ENCODE assay signal across 8 cellular contexts in genomic region chr19:10928563-10929401, GRCh38. TPM values are rescaled to one million over a fixed set of nuclear protein-coding genes. Genes with fewer than 3 reads are reported as not detected.
DNase-seq lines count a peak whose midpoint lies in the region; ATAC-seq and TF ChIP-seq lines count a peak whose summit lies in the region.

TSS of gene TIMM29 (plus strand) at chr19:10928811. CDS start at chr19:10928823, 12 bp downstream.
TSS of gene YIPF2 (minus strand) at chr19:10928639. CDS start at chr19:10928410, 229 bp downstream.

- H3K36me3 ChIP-seq in PC-9 (ENCODE audit: low read depth) (0 out of 2 replicates have a peak, but pooled peaks cover 6% of the 10 kb centered on the region), esophagus (ENCODE audit: control insufficient read depth in 2 of 2, insufficient read depth in 2 of 2, low read length in 1 of 2) (peaks cover 4 to 12% of the 10 kb centered on the region in 2 donors), mucosa of stomach (ENCODE audit: control insufficient read depth, insufficient read depth, low read length) (no peaks in the 10 kb centered on the region)

- H2AFZ ChIP-seq in PC-9 = peak within 1 kb of the TSS; percentile 86

- H4K20me1 ChIP-seq in PC-9 (ENCODE audit: insufficient read depth) = peaks cover 27% of the 10 kb centered on the region; the same call in 1 of the 2 replicates

- H3K27me3 Mint-ChIP-seq in activated T-cell treated with anti-CD3 and anti-CD28 coated beads, Interleukin-2, amount 50 U/mL, for 24 hours = no peaks in the 10 kb centered on the region

- 0 out of 2 replicates have a peak, but pooled peaks cover 9% of the 10 kb centered on the region for H3F3A ChIP-seq in PC-9 (ENCODE audit: insufficient read depth, low read depth)

- peaks cover 28% of the 10 kb centered on the region for H3K4me1 Mint-ChIP-seq in activated T-cell treated with anti-CD3 and anti-CD28 coated beads, Interleukin-2, amount 50 U/mL, for 24 hours (ENCODE audit: low read depth)

- BruUV-seq in PC-9 (replicated peaks; lab: Mats Ljungman, UMichigan) = no TSS peak

- peak within 1 kb of the TSS; percentile 88 for H3K9ac ChIP-seq in mucosa of stomach (ENCODE audit: low read length)

- H3K79me2 ChIP-seq in PC-9 (ENCODE audit: low read depth) = peaks cover 59% of the 10 kb centered on the region

- no peaks in the 10 kb centered on the region for H3K27me3 ChIP-seq in PC-9 (ENCODE audit: insufficient read depth, low read depth)
- no peaks in the 10 kb centered on the region for H3K27me3 ChIP-seq in esophagus (ENCODE audit: control insufficient read depth in 1 of 2, insufficient read depth in 2 of 2, low read length in 2 of 2)
- no peaks in the 10 kb centered on the region for H3K27me3 ChIP-seq in mucosa of stomach (ENCODE audit: control insufficient read depth, insufficient read depth, low read length)

- intact Hi-C loops in PC-9 (cut with micrococcal nuclease; ENCODE audit: unreplicated experiment) = loop anchor here (1.0 kb wide), 2 partner anchors 29 to 57 kb away; partner anchors contain the start of gene CARM1

- H3K9me3 ChIP-seq in PC-9 (ENCODE audit: insufficient read depth, low read depth) (no peaks in the 10 kb centered on the region), esophagus (ENCODE audit: control insufficient read depth in 2 of 2, insufficient read depth in 1 of 2, low read depth in 1 of 2, low read length in 1 of 2) (no peaks in the 10 kb centered on the region), mucosa of stomach (ENCODE audit: control insufficient read depth, low read length) (no peaks in the 10 kb centered on the region)

- peak within 1 kb of the TSS; percentile 82 for H3K4me3 ChIP-seq in Jurkat, Clone E6-1 (ENCODE audit: low read length)
- H3K4me3 ChIP-seq in PC-9 = peak within 1 kb of the TSS; percentile 84
- H3K4me3 ChIP-seq in esophagus (ENCODE audit: low read depth in 1 of 2, low read length in 2 of 2) = peak within 1 kb of the TSS; percentile 77 to 98
- peak within 1 kb of the TSS; percentile 46 for H3K4me3 ChIP-seq in mucosa of stomach (ENCODE audit: low read length)

- H3K4me2 ChIP-seq in PC-9 = peak within 1 kb of the TSS; percentile 91

- 0% methylated on average over 66 to 96 of the region's 96 CpGs for WGBS in esophagus, 2 donors

- H3K4me3 Mint-ChIP-seq in activated T-cell treated with anti-CD3 and anti-CD28 coated beads, Interleukin-2, amount 50 U/mL, for 24 hours = peak within 1 kb of the TSS; percentile 95

- peaks cover 48% of the 10 kb centered on the region for H3K36me3 Mint-ChIP-seq in activated T-cell treated with anti-CD3 and anti-CD28 coated beads, Interleukin-2, amount 50 U/mL, for 24 hours (ENCODE audit: low read depth)

- DNase-seq in DMS 273 (lab: John Stamatoyannopoulos, UW; ENCODE audit: unreplicated experiment) (peak; percentile 99), PC-9 (peak; percentile 96 to 98)
- peak; percentile 98 for DNase-seq in Jurkat, Clone E6-1 (ENCODE audit: low read depth, low spot score)
- DNase-seq in activated T-cell treated with anti-CD3 and anti-CD28 coated beads, Interleukin-2, amount 50 U/mL, for 24 hours = peak; percentile 94
- peak; percentile 81 to 84 for DNase-seq in stimulated activated CD8-positive, alpha-beta memory T cell treated with anti-CD3 and anti-CD28 coated beads, Interleukin-7, amount 100 ng/mL, for 1 hour (ENCODE audit: low read depth in 2 of 2)

- no peaks in the 10 kb centered on the region for H3K9me3 Mint-ChIP-seq in activated T-cell treated with anti-CD3 and anti-CD28 coated beads, Interleukin-2, amount 50 U/mL, for 24 hours

- H3K4me1 ChIP-seq in PC-9 (replicated peaks; ENCODE audit: insufficient read depth) = peaks cover 15% of the 10 kb centered on the region
- peaks cover 4 to 13% of the 10 kb centered on the region in 2 donors for H3K4me1 ChIP-seq in esophagus (ENCODE audit: control insufficient read depth in 2 of 2, insufficient read depth in 2 of 2, low read length in 1 of 2)
- H3K4me1 ChIP-seq in mucosa of stomach (ENCODE audit: control insufficient read depth, insufficient read depth, low read length) = peaks cover 17% of the 10 kb centered on the region

- no peaks in the 10 kb centered on the region for H3K9me2 ChIP-seq in PC-9 (ENCODE audit: insufficient read depth)

- ATAC-seq in GM21576 (IDR thresholded peaks at IDR 0.05; ENCODE audit: unreplicated experiment) = peak; percentile 60

- POLR2A ChIA-PET in PC-9 (lab: Charles Lee; ENCODE audit: unreplicated experiment) = no interaction called here

- CTCF ChIA-PET in PC-9 (lab: Charles Lee) = no interaction called here

- no peak for TF ChIP-seq CTCF in PC-9 (conservative IDR thresholded peaks at IDR 0.05)

- H3K27ac Mint-ChIP-seq in activated T-cell treated with anti-CD3 and anti-CD28 coated beads, Interleukin-2, amount 50 U/mL, for 24 hours = peak within 1 kb of the TSS; percentile 94

- H3K27ac ChIP-seq in PC-9 = no peak within 1 kb of the TSS
- H3K27ac ChIP-seq in esophagus (ENCODE audit: low read depth in 2 of 2, low read length in 1 of 2) = peak within 1 kb of the TSS; percentile 84 to 91

RNA-seq across cellular contexts. Expression of gene TIMM29, which starts in this region (rescaled TPM):
- 26.0 TPM for polyA plus RNA-seq in Jurkat, Clone E6-1 (2012; ENCODE audit: insufficient read depth, insufficient read length)
- 22.4 and 26.2 TPM in 2 replicates for total RNA-seq in PC-9 (2021)
- polyA plus RNA-seq in esophagus = 10 to 100 TPM; 14.1 to 16.7 TPM

RNA-seq across cellular contexts. Expression of gene YIPF2, which starts in this region (rescaled TPM):
- polyA plus RNA-seq in Jurkat, Clone E6-1 (2012; ENCODE audit: insufficient read depth, insufficient read length) = 32.6 TPM
- total RNA-seq in PC-9 (2021) = 60.2 and 79.8 TPM in 2 replicates
- polyA plus RNA-seq in esophagus = 10 to 100 TPM; 37.3 to 47.7 TPM
